ENCODE assay signal across 27 cellular contexts in the genomic region with DNA sequence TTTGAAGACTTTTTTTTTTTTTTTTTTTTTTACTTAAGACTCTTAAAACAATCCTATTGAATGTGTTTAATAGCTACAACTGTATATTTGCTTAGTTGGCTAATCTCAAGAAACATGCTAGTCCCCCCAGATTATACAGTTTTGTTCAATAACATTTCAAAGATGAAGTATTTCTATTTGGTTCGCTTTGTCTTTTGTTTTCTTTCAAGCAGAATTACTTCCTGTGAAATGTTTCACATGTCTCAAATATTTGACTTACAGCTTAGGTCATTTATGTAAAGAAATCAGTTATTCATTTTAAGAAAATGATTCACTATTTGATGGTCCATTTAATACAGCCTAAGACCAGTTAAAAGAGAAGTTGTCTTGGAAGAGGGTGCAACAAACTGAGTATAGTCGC. TPM values are rescaled to one million over a fixed set of nuclear protein-coding genes. Genes with fewer than 3 reads are reported as not detected.
A peak's percentile ranks its signal among the peaks of the same experiment; 100 is the strongest.
DNase-seq lines count a peak whose midpoint lies in the region; ATAC-seq, FAIRE-seq and TF ChIP-seq lines count a peak whose summit lies in the region.
"Had no signal": no experiment of that assay in that cellular context is flagged by ENCODE, and none has a peak within 500 bp of the region (broad histone marks: within the 10 kb centered on the region; RNA-seq: fewer than 3 reads in every experiment).

No MANE protein-coding gene starts in this region.

- TF ChIP-seq CTCF in endothelial cell of umbilical vein (IDR thresholded peaks at IDR 0.05; ENCODE audit: extremely low read depth in 1 of 2, insufficient read depth in 1 of 2, low read depth in 1 of 2, low read length in 2 of 2), result no peak

- DNase-seq in HT-29 (ENCODE audit: low spot score) (peak; percentile 20), SK-MEL-5 (ENCODE audit: low read depth, low spot score) (peak; percentile 38), endothelial cell of umbilical vein (ENCODE audit: low read depth, low spot score) (peak; percentile 89), pulmonary artery endothelial cell (ENCODE audit: low read depth, low spot score) (peak; percentile 68)
- DNase-seq in stimulated activated CD4-positive, alpha-beta T cell treated with anti-CD3 and anti-CD28 coated beads, Interleukin-4, amount 100 ng/mL, for 4 hours, result no peak
- DNase-seq: activated CD4-positive, alpha-beta memory T cell treated with anti-CD3 and anti-CD28 coated beads for 36 hours; activated CD4-positive, CD25-positive, alpha-beta regulatory T cell treated with anti-CD3 and anti-CD28 coated beads, Interleukin-2, amount 50 U/mL, for 72 hours; activated CD8-positive, alpha-beta memory T cell treated with anti-CD3 and anti-CD28 coated beads, Interleukin-2, amount 50 U/mL, for 48 hours; activated naive CD4-positive, alpha-beta T cell treated with anti-CD3 and anti-CD28 coated beads, Interleukin-2, amount 10 ng/mL, durations not matched to agents 7 days and 5 days; amniotic stem cell; CD4-positive, CD25-positive, alpha-beta regulatory T cell; left ventricle myocardium superior; midbrain; naive thymus-derived CD8-positive, alpha-beta T cell; NCI-H1048; NCI-H1694 treated with DMSO at 0.1 percent for 48 hours; NCI-H2171; NCI-H526; Peyer's patch; retina; stimulated activated CD4-positive, alpha-beta T cell treated with anti-CD3 and anti-CD28 coated beads, Interleukin-4, amount 100 ng/mL, for 1 hour; upper lobe of left lung had no signal

- H3K4me1 ChIP-seq in endothelial cell of umbilical vein (ENCODE audit: control insufficient read depth, extremely low read depth, insufficient read depth, low read length), result peaks cover 61% of the 10 kb centered on the region
- H3K4me1 ChIP-seq: upper lobe of left lung had no signal

- TF ChIP-seq POLR2A in endothelial cell of umbilical vein (IDR thresholded peaks at IDR 0.05; ENCODE audit: low read depth, low read length), result no peak

- H3K4me2 ChIP-seq in endothelial cell of umbilical vein (ENCODE audit: insufficient read depth, low read length), result peak overlapping the region; percentile 91

- H3K36me3 ChIP-seq in endothelial cell of umbilical vein (ENCODE audit: control insufficient read depth in 2 of 2, extremely low read depth in 1 of 2, insufficient read depth in 2 of 2, low read length in 2 of 2), result no peaks in the 10 kb centered on the region
- H3K36me3 ChIP-seq: Peyer's patch, upper lobe of left lung had no signal

- no peaks in the 10 kb centered on the region for H3K9me3 ChIP-seq in endothelial cell of umbilical vein (replicated peaks; ENCODE audit: control insufficient read depth, insufficient read depth, low read length)
- H3K9me3 ChIP-seq: Peyer's patch, upper lobe of left lung had no signal

- H3K27ac ChIP-seq in endothelial cell of umbilical vein (ENCODE audit: insufficient read depth, low read depth, low read length), result peak overlapping the region; percentile 96
- H3K27ac ChIP-seq: upper lobe of left lung had no signal

- FAIRE-seq in endothelial cell of umbilical vein (lab: Jason Lieb, UNC), result peak; percentile 80

- no peak overlapping the region for H2AFZ ChIP-seq in endothelial cell of umbilical vein (ENCODE audit: low read depth, low read length)
- H2AFZ ChIP-seq: GM23248 had no signal

- H3K27me3 ChIP-seq in endothelial cell of umbilical vein (ENCODE audit: control insufficient read depth in 2 of 2, insufficient read depth in 2 of 2, low read length in 2 of 2), result no peaks in the 10 kb centered on the region
- H3K27me3 ChIP-seq: Peyer's patch, upper lobe of left lung had no signal

- POLR2A ChIA-PET in endothelial cell of umbilical vein (lab: Charles Lee), result interaction anchor here (0.7 to 4.6 kb wide), 5 partner anchors 13 to 399 kb away, joined by 3 to 49 read pairs (median 4); partner anchors contain the start of gene LAMB1

- no peaks in the 10 kb centered on the region for H3K9me1 ChIP-seq in endothelial cell of umbilical vein (replicated peaks; ENCODE audit: control insufficient read depth, extremely low read depth, insufficient read depth, low read length)

- H3K9ac ChIP-seq in endothelial cell of umbilical vein (replicated peaks; ENCODE audit: extremely low read depth, insufficient read depth, low read length), result peak overlapping the region; percentile 78
- H3K9ac ChIP-seq: GM23248 had no signal

- H4K20me1 ChIP-seq in endothelial cell of umbilical vein (replicated peaks; ENCODE audit: control insufficient read depth, extremely low read depth, insufficient read depth, low read length), result no peaks in the 10 kb centered on the region

- no TSS peak for BruUV-seq in endothelial cell of umbilical vein (replicated peaks; lab: Mats Ljungman, UMichigan)

- CTCF ChIA-PET in endothelial cell of umbilical vein (lab: Charles Lee), result interaction anchor here (1.0 to 9.6 kb wide), 17 partner anchors 9 to 481 kb away, joined by 3 to 284 read pairs (median 6); partner anchors contain the start of gene LAMB1

- H3K4me3 ChIP-seq in endothelial cell of umbilical vein (replicated peaks in 1 of 3; ENCODE audit: insufficient read depth in 1 of 3, low read depth in 1 of 3, low read length in 3 of 3), result no peak overlapping the region
- H3K4me3 ChIP-seq: GM23248, Peyer's patch, upper lobe of left lung had no signal

- no peaks in the 10 kb centered on the region for H3K79me2 ChIP-seq in endothelial cell of umbilical vein (ENCODE audit: control insufficient read depth, insufficient read depth, low read length)

- intact Hi-C loops in endothelial cell of umbilical vein (cut with micrococcal nuclease), result loop anchor here (1.0 to 10.0 kb wide), 5 partner anchors 12 to 279 kb away; partner anchors contain the start of gene LAMB1

- in situ Hi-C loops in SK-MEL-5 (cut with HindIII; ENCODE audit: low pct_unique_long_range_greater_than_20kb, low sequenced_read_pairs), result no loop called here

- dilution Hi-C loops in endothelial cell of umbilical vein (cut with MboI; ENCODE audit: extremely low pct_ligation_motif_present, low sequenced_read_pairs), result no loop called here

- ATAC-seq in GM21390 (IDR thresholded peaks at IDR 0.05; ENCODE audit: unreplicated experiment), result no peak
- no peak for ATAC-seq in HG02852 (IDR thresholded peaks at IDR 0.05; ENCODE audit: unreplicated experiment)
- ATAC-seq: left ventricle myocardium superior; naive thymus-derived CD8-positive, alpha-beta T cell; stimulated activated effector memory CD8-positive, alpha-beta T cell treated with anti-CD3 and anti-CD28 coated beads, Interleukin-12 subunit alpha, Interleukin-12 subunit beta, amount 100 ng/mL, for 72 hours had no signal

TF ChIP-seq in endothelial cell of umbilical vein, 7 proteins besides CTCF, POLR2A, EP300 and RAD21:
- TF ChIP-seq MAX (IDR thresholded peaks at IDR 0.05; ENCODE audit: insufficient read depth, insufficient read length), result no peak
- no peak for TF ChIP-seq POLR2AphosphoS5 (IDR thresholded peaks at IDR 0.05; ENCODE audit: insufficient read depth, low read depth, low read length)
- TF ChIP-seq FOS (IDR thresholded peaks at IDR 0.05; ENCODE audit: borderline replicate concordance, insufficient read depth, low read length), result peak; percentile 46
- peak; percentile 71 for TF ChIP-seq JUN (IDR thresholded peaks at IDR 0.05; ENCODE audit: borderline replicate concordance, insufficient read depth, insufficient read length, low read depth)
- TF ChIP-seq GATA2 (IDR thresholded peaks at IDR 0.05; ENCODE audit: insufficient read depth, insufficient read length, low read depth, low read length), result peak; percentile 20
- no peak for TF ChIP-seq MYC (IDR thresholded peaks at IDR 0.05; ENCODE audit: low read depth, low read length)
- no peak for TF ChIP-seq EZH2 (IDR thresholded peaks at IDR 0.05; ENCODE audit: borderline replicate concordance, low read depth, low read length, severe bottlenecking)

RNA-seq across cellular contexts. Expression of gene LAMB1, which starts 12.8 kb away (rescaled TPM):
- 29.4 and 46.6 TPM in 2 replicates for total RNA-seq in HT-29 (2014; rRNA removed; shearing (Covaris generic))
- 89.0 and 93.0 TPM in 2 replicates for total RNA-seq in SK-MEL-5 (2014; rRNA removed; shearing (Covaris generic))
- 148 and 221 TPM in 2 replicates for polyA plus RNA-seq in SK-MEL-5 (2015; cell fraction: cytosol; rRNA removed)
- 243 and 350 TPM in 2 replicates for polyA plus RNA-seq in SK-MEL-5 (2015; cell fraction: nucleus; rRNA removed)
- total RNA-seq in endothelial cell of umbilical vein (703 and 734 TPM in 2 replicates), pulmonary artery endothelial cell (542 and 685 TPM in 2 replicates)
- 588 and 591 TPM in 2 replicates for polyA plus RNA-seq in endothelial cell of umbilical vein
- polyA plus RNA-seq in endothelial cell of umbilical vein (2011; cell fraction: cytosol; rRNA removed), result 325 and 368 TPM in 2 replicates
- polyA plus RNA-seq in endothelial cell of umbilical vein (2011; cell fraction: nucleus; rRNA removed), result 2,332 and 2,533 TPM in 2 replicates
- 625 and 739 TPM in 2 replicates for polyA plus RNA-seq in endothelial cell of umbilical vein (2012)
- 1,649 and 1,751 TPM in 2 replicates for polyA minus RNA-seq in endothelial cell of umbilical vein
- 25.5 TPM for polyA minus RNA-seq in endothelial cell of umbilical vein (2011; cell fraction: cytosol; rRNA and poly(A)+ RNA removed)
- 1,355 and 1,366 TPM in 2 replicates for polyA minus RNA-seq in endothelial cell of umbilical vein (2011; cell fraction: nucleus; rRNA and poly(A)+ RNA removed)
- total RNA-seq: activated CD4-positive, alpha-beta memory T cell treated with anti-CD3 and anti-CD28 coated beads for 36 hours; T-helper 1 cell treated with Interleukin-12 subunit alpha and Interleukin-12 subunit beta and Interleukin-4 antibody, amounts not matched to agents 30 ng/mL and 1 ng/mL, for 36 hours had no signal

Comparison
In these comparisons a context has a peak if more than half of its experiments do, and no peak if none do; other contexts are left out.
1. DNase-seq: peak in HT-29 (single experiment), SK-MEL-5 (single experiment), endothelial cell of umbilical vein (single experiment) and pulmonary artery endothelial cell (single experiment); none in stimulated activated CD4-positive, alpha-beta T cell treated with anti-CD3 and anti-CD28 coated beads, Interleukin-4, amount 100 ng/mL, for 4 hours (0 of 2).